In genomic region chr3:43223670-43224364, GRCh38 we compare ENCODE assay signal across 10 cellular contexts.
A peak's percentile ranks its signal among the peaks of the same experiment; 100 is the strongest.
DNase-seq lines count a peak whose midpoint lies in the region; ATAC-seq and TF ChIP-seq lines count a peak whose summit lies in the region.
"Had no signal": no experiment of that assay in that cellular context is flagged by ENCODE, and none has a peak within 500 bp of the region (broad histone marks: within the 10 kb centered on the region; RNA-seq: fewer than 3 reads in every experiment).

No MANE protein-coding gene starts in this region.

- no peaks in the 10 kb centered on the region for H4K20me1 ChIP-seq in Karpas-422 (ENCODE audit: insufficient read depth, low read depth, low read length)

- CTCF ChIA-PET in CD4-positive, alpha-beta T cell (lab: Charles Lee) = interaction anchor here (0.6 to 2.2 kb wide), 10 partner anchors 15 to 279 kb away, joined by 3 to 15 read pairs (median 4); no protein-coding TSS in a partner anchor
- CTCF ChIA-PET in Caco-2 (lab: Charles Lee) = interaction anchor here (0.7 to 1.5 kb wide), 6 partner anchors 9 to 279 kb away, joined by 3 to 8 read pairs (median 4); partner anchors contain the start of gene SNRK

- POLR2A ChIA-PET in CD4-positive, alpha-beta T cell (lab: Charles Lee) = interaction anchor here (0.9 to 3.7 kb wide), 13 partner anchors 12 to 278 kb away, joined by 3 to 29 read pairs (median 4); partner anchors contain the start of gene SNRK
- POLR2A ChIA-PET in Caco-2 (lab: Charles Lee) = no interaction called here

- H3K27ac ChIP-seq in CD4-positive, alpha-beta T cell (ENCODE audit: low read depth, low read length) = no peak overlapping the region
- H3K27ac ChIP-seq in Karpas-422 (ENCODE audit: low read length) = no peak overlapping the region
- no peak overlapping the region for H3K27ac ChIP-seq in brain microvascular endothelial cell
- H3K27ac ChIP-seq in lung (ENCODE audit: low read depth in 1 of 2, low read length in 1 of 2) = no peak overlapping the region
- H3K27ac ChIP-seq in thyroid gland = no peak overlapping the region

- no peak for ATAC-seq in CD4-positive, alpha-beta T cell (ENCODE audit: poor library complexity)
- no peak for ATAC-seq in lung (ENCODE audit: insufficient read depth, low FRiP score)

- WGBS in lung, 2 donors = 64 to 75% methylated on average over 3 of the region's 3 CpGs
- WGBS in thyroid gland, 2 donors = 81 to 83% methylated on average over 3 of the region's 3 CpGs

- no peaks in the 10 kb centered on the region for H3K9me2 ChIP-seq in Karpas-422 (replicated peaks; ENCODE audit: insufficient read depth, low read length)

- no peak for DNase-seq in CD4-positive, alpha-beta T cell
- DNase-seq in Karpas-422 = peak; percentile 54
- DNase-seq in brain microvascular endothelial cell = no peak
- no peak for DNase-seq in lung (ENCODE audit: low spot score)
- DNase-seq in Caco-2 = no peak
- DNase-seq in NCI-H1048 (lab: John Stamatoyannopoulos, UW) = no peak
- DNase-seq in thyroid gland = no peak
- DNase-seq in EL = no peak
- DNase-seq: effector CD4-positive, alpha-beta T cell; NCI-H526 treated with DMSO at 0.1 percent for 48 hours had no signal

- H3K4me1 ChIP-seq in Karpas-422 (ENCODE audit: low read length) = no peaks in the 10 kb centered on the region
- no peaks in the 10 kb centered on the region for H3K4me1 ChIP-seq in lung (ENCODE audit: control insufficient read depth in 2 of 2, insufficient read depth in 2 of 2, low read length in 2 of 2)
- H3K4me1 ChIP-seq in Caco-2 = no peaks in the 10 kb centered on the region
- H3K4me1 ChIP-seq in thyroid gland = no peaks in the 10 kb centered on the region

- no TSS peak for BruUV-seq in Caco-2 (replicated peaks; lab: Mats Ljungman, UMichigan)

- peaks cover 15% of the 10 kb centered on the region for H3K36me3 Mint-ChIP-seq in CD4-positive, alpha-beta T cell (ENCODE audit: low read depth)
- no peaks in the 10 kb centered on the region for H3K36me3 Mint-ChIP-seq in Caco-2 (ENCODE audit: insufficient read depth, unreplicated experiment)

- no peaks in the 10 kb centered on the region for H3K27me3 Mint-ChIP-seq in CD4-positive, alpha-beta T cell
- H3K27me3 Mint-ChIP-seq in Caco-2 (ENCODE audit: insufficient read depth, unreplicated experiment) = peaks cover 2% of the 10 kb centered on the region

- no peaks in the 10 kb centered on the region for H3K79me2 ChIP-seq in Karpas-422 (ENCODE audit: low read length)

- in situ Hi-C loops in brain microvascular endothelial cell (cut with HindIII; ENCODE audit: low pct_ligation_motif_present, low sequenced_read_pairs) = no loop called here

- peak overlapping the region; percentile 2 for H3K4me3 Mint-ChIP-seq in CD4-positive, alpha-beta T cell
- H3K4me3 Mint-ChIP-seq in Caco-2 (ENCODE audit: unreplicated experiment) = no peak overlapping the region

- TF ChIP-seq CTCF in CD4-positive, alpha-beta T cell (IDR thresholded peaks at IDR 0.05) = peak; percentile 65
- TF ChIP-seq CTCF in brain microvascular endothelial cell (IDR thresholded peaks at IDR 0.05; ENCODE audit: low read depth, low read length, missing control alignments) (peak; percentile 37), lung (IDR thresholded peaks at IDR 0.05; ENCODE audit: control extremely low read depth, extremely low read depth) (peak; percentile 19), Caco-2 (IDR thresholded peaks at IDR 0.05; ENCODE audit: insufficient read depth in 1 of 2, low read depth in 1 of 2, low read length in 1 of 2, severe bottlenecking in 1 of 2, unreplicated experiment in 1 of 2) (no peak), thyroid gland (IDR thresholded peaks at IDR 0.05) (peak in 2 of 6 experiments; percentile 23 to 30)

- H3K4me3 ChIP-seq in Karpas-422 (ENCODE audit: low read length) (no peak overlapping the region), brain microvascular endothelial cell (ENCODE audit: low read depth, low read length) (no peak overlapping the region), lung (no peak overlapping the region), Caco-2 (ENCODE audit: low read depth, low read length) (no peak overlapping the region), thyroid gland (replicated peaks in 1 of 3) (no peak overlapping the region)

- H3K27me3 ChIP-seq in CD4-positive, alpha-beta T cell (ENCODE audit: control insufficient read depth, insufficient read depth, low read length) = no peaks in the 10 kb centered on the region
- H3K27me3 ChIP-seq in Karpas-422 (ENCODE audit: low read length) (no peaks in the 10 kb centered on the region), brain microvascular endothelial cell (replicated peaks) (no peaks in the 10 kb centered on the region), lung (ENCODE audit: control insufficient read depth, insufficient read depth) (no peaks in the 10 kb centered on the region), Caco-2 (replicated peaks; ENCODE audit: control insufficient read depth, insufficient read depth, low read length) (no peaks in the 10 kb centered on the region; the same call in 1 of the 2 replicates), thyroid gland (no peaks in the 10 kb centered on the region)

- H3K4me1 Mint-ChIP-seq in CD4-positive, alpha-beta T cell (ENCODE audit: low read depth) = peaks cover 60% of the 10 kb centered on the region
- no peaks in the 10 kb centered on the region for H3K4me1 Mint-ChIP-seq in Caco-2 (ENCODE audit: low read depth, unreplicated experiment)

- peaks cover 8% of the 10 kb centered on the region for H3K9me3 Mint-ChIP-seq in CD4-positive, alpha-beta T cell
- peaks cover 19% of the 10 kb centered on the region for H3K9me3 Mint-ChIP-seq in Caco-2 (ENCODE audit: unreplicated experiment)

- H3K27ac Mint-ChIP-seq in CD4-positive, alpha-beta T cell = peak overlapping the region; percentile 86
- H3K27ac Mint-ChIP-seq in Caco-2 (ENCODE audit: unreplicated experiment) = no peak overlapping the region

- H3K36me3 ChIP-seq in Karpas-422 (ENCODE audit: insufficient read depth, low read length) (no peaks in the 10 kb centered on the region), brain microvascular endothelial cell (replicated peaks) (no peaks in the 10 kb centered on the region), lung (ENCODE audit: control insufficient read depth in 2 of 2, insufficient read depth in 2 of 2, low read length in 2 of 2) (no peaks in the 10 kb centered on the region), Caco-2 (ENCODE audit: control insufficient read depth, insufficient read depth, low read length) (no peaks in the 10 kb centered on the region), thyroid gland (no peaks in the 10 kb centered on the region)

- no peak overlapping the region for H3K4me2 ChIP-seq in Karpas-422 (ENCODE audit: low read depth, low read length, poor library complexity, severe bottlenecking)

- no peak for TF ChIP-seq POLR2A in thyroid gland (IDR thresholded peaks at IDR 0.05)

- H2AFZ ChIP-seq in Karpas-422 (ENCODE audit: low read length) = no peak overlapping the region

- H3K9ac ChIP-seq in Karpas-422 (ENCODE audit: low read length) = no peak overlapping the region

- intact Hi-C loops in CD4-positive, alpha-beta T cell (cut with DNase I, micrococcal nuclease) = loop anchor here (1.0 to 5.0 kb wide), 8 partner anchors 42 to 279 kb away; partner anchors contain the start of gene SNRK (in 1 of the 2)
- intact Hi-C loops in Caco-2 (cut with micrococcal nuclease; ENCODE audit: unreplicated experiment) = loop anchor here (1.0 to 5.0 kb wide), 3 partner anchors 153 to 818 kb away; no protein-coding TSS in a partner anchor
- intact Hi-C loops in thyroid gland (cut with DNase I) = no loop called here

- H3K9me3 ChIP-seq in CD4-positive, alpha-beta T cell (ENCODE audit: control insufficient read depth, low read length) = peaks cover 11% of the 10 kb centered on the region
- H3K9me3 ChIP-seq in Karpas-422 (ENCODE audit: low read length) (peaks cover 3% of the 10 kb centered on the region; the same call in 1 of the 2 replicates), lung (ENCODE audit: control insufficient read depth in 2 of 2, insufficient read depth in 1 of 2, low read length in 1 of 2) (peaks cover 0 to 4% of the 10 kb centered on the region in 2 donors), Caco-2 (0 out of 2 replicates have a peak, but pooled peaks cover 3% of the 10 kb centered on the region), thyroid gland (no peaks in the 10 kb centered on the region)

Comparison
In these comparisons a context has a peak if more than half of its experiments do, and no peak if none do; other contexts are left out.
1. CTCF ChIP-seq: peak in CD4-positive, alpha-beta T cell (single experiment), brain microvascular endothelial cell (single experiment) and lung (single experiment); none in Caco-2 (0 of 2).